In the genomic region with DNA sequence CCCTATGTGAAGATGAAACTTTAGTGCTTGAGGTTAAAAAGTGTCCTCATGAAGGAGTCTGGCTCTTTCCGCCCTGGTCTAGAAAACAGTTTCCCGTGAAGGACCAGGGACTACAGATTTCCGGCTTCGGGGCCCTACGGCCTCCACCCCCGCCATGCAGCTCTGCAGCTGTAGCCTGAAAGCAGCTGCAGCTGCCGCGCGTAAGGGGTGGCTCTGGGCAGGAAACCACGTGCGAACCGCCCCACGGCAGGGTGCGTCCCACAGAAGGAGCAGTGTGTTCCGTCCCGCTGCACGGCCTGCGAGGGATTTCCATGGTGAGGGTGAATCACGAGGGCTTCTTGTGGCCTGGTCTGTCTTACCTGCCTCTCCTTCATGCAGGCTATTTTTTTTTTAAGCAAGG, we compare ENCODE assay signal across 8 cellular contexts.
A peak's percentile ranks its signal among the peaks of the same experiment; 100 is the strongest.
DNase-seq lines count a peak whose midpoint lies in the region; ATAC-seq and TF ChIP-seq lines count a peak whose summit lies in the region.

No MANE protein-coding gene starts in this region.

- ATAC-seq in GM21526 (IDR thresholded peaks at IDR 0.05; ENCODE audit: low FRiP score, unreplicated experiment) (peak; percentile 96), Right ventricle myocardium superior (ENCODE audit: poor library complexity) (peak; percentile 25), WTC11 (no peak)

- H3K4me3 Mint-ChIP-seq in WTC11 = no peak overlapping the region

- TF ChIP-seq CTCF in WTC11 (IDR thresholded peaks at IDR 0.05) (no peak), GM10266 (IDR thresholded peaks at IDR 0.05; ENCODE audit: control insufficient read depth, insufficient read depth, low read depth, missing control alignments) (no peak)

- intact Hi-C loops in Right ventricle myocardium superior (cut with DNase I) = no loop called here

- POLR2A ChIA-PET in WTC11 (lab: Charles Lee) = no interaction called here

- no peak overlapping the region for H3K27ac Mint-ChIP-seq in WTC11

- H3K9me3 Mint-ChIP-seq in WTC11 = peaks cover 16% of the 10 kb centered on the region

- CTCF ChIA-PET in WTC11 (lab: Charles Lee) = interaction anchor here (1.5 kb wide), 1 partner anchor 37 kb away, joined by 6 read pairs; no protein-coding TSS in a partner anchor

- DNase-seq in activated CD4-positive, alpha-beta T cell treated with anti-CD3 and anti-CD28 coated beads for 4 hours = peak; percentile 31 to 40
- DNase-seq in Right ventricle myocardium superior (peak; percentile 66), WTC11 (ENCODE audit: low spot score) (no peak), GM10266 (ENCODE audit: extremely low spot score) (no peak), SKM-1 (lab: John Stamatoyannopoulos, UW; ENCODE audit: unreplicated experiment) (no peak), SHP77 treated with DMSO at 0.1 percent for 48 hours (lab: John Stamatoyannopoulos, UW) (no peak)
- peak; percentile 19 to 53 for DNase-seq in stimulated activated CD8-positive, alpha-beta memory T cell treated with anti-CD3 and anti-CD28 coated beads, Interleukin-15, amount 100 ng/mL, for 4 hours (ENCODE audit: low read depth in 2 of 2)

- H3K27me3 Mint-ChIP-seq in WTC11 (ENCODE audit: low read depth) = no peaks in the 10 kb centered on the region

- no peaks in the 10 kb centered on the region for H3K36me3 Mint-ChIP-seq in WTC11

- no peaks in the 10 kb centered on the region for H3K4me1 Mint-ChIP-seq in WTC11

TF ChIP-seq in WTC11, 78 proteins besides CTCF, POLR2A, EP300 and RAD21:
- TF ChIP-seq, protein P1, sequence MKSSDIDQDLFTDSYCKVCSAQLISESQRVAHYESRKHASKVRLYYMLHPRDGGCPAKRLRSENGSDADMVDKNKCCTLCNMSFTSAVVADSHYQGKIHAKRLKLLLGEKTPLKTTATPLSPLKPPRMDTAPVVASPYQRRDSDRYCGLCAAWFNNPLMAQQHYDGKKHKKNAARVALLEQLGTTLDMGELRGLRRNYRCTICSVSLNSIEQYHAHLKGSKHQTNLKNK (CRISPR knock-in tag; IDR thresholded peaks at IDR 0.05) = no peak
- TF ChIP-seq, protein P2, sequence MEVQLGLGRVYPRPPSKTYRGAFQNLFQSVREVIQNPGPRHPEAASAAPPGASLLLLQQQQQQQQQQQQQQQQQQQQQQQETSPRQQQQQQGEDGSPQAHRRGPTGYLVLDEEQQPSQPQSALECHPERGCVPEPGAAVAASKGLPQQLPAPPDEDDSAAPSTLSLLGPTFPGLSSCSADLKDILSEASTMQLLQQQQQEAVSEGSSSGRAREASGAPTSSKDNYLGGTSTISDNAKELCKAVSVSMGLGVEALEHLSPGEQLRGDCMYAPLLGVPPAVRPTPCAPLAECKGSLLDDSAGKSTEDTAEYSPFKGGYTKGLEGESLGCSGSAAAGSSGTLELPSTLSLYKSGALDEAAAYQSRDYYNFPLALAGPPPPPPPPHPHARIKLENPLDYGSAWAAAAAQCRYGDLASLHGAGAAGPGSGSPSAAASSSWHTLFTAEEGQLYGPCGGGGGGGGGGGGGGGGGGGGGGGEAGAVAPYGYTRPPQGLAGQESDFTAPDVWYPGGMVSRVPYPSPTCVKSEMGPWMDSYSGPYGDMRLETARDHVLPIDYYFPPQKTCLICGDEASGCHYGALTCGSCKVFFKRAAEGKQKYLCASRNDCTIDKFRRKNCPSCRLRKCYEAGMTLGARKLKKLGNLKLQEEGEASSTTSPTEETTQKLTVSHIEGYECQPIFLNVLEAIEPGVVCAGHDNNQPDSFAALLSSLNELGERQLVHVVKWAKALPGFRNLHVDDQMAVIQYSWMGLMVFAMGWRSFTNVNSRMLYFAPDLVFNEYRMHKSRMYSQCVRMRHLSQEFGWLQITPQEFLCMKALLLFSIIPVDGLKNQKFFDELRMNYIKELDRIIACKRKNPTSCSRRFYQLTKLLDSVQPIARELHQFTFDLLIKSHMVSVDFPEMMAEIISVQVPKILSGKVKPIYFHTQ (CRISPR knock-in tag; IDR thresholded peaks at IDR 0.05) = no peak
- no peak for TF ChIP-seq ZNF138 (CRISPR knock-in tag; conservative IDR thresholded peaks at IDR 0.05)
TF ChIP-seq in WTC11: peak in this region for 0.

Comparison
In these comparisons a context has a peak if more than half of its experiments do, and no peak if none do; other contexts are left out.
1. DNase-seq: peak in activated CD4-positive, alpha-beta T cell treated with anti-CD3 and anti-CD28 coated beads for 4 hours (2 of 2), Right ventricle myocardium superior (single experiment) and stimulated activated CD8-positive, alpha-beta memory T cell treated with anti-CD3 and anti-CD28 coated beads, Interleukin-15, amount 100 ng/mL, for 4 hours (2 of 2); none in WTC11 (single experiment), GM10266 (single experiment), SKM-1 (single experiment) and SHP77 treated with DMSO at 0.1 percent for 48 hours (single experiment).